Comparison of ENCODE assay signal across 33 cellular contexts in genomic region chr5:68129364-68129763, GRCh38.
"Had no signal": no experiment of that assay in that cellular context is flagged by ENCODE, and none has a peak within 500 bp of the region (broad histone marks: within the 10 kb centered on the region; RNA-seq: fewer than 3 reads in every experiment).

No MANE protein-coding gene starts in this region.

- H3K9ac ChIP-seq: KMS-11 had no signal

- H3K4me3 ChIP-seq: MG63 had no signal

- H3K27me3 ChIP-seq: MG63 had no signal

- H3K36me3 ChIP-seq: MG63 had no signal

- H3K9me3 ChIP-seq: MG63 had no signal

- H3K4me2 ChIP-seq: KMS-11 had no signal

- H3K27ac ChIP-seq: KMS-11 had no signal

- DNase-seq: Karpas-422, Kasumi-1, KG1, MG63, MM.1S, MV-4-11, NCI-H1048, NCI-H1092, NCI-H1092 treated with DMSO at 0.1 percent for 48 hours, NCI-H1105, NCI-H1105 treated with DMSO at 0.1 percent for 48 hours, NCI-H1417 treated with DMSO at 0.1 percent for 48 hours, NCI-H1436, NCI-H1436 treated with DMSO at 0.1 percent for 48 hours, NCI-H146, NCI-H1694, NCI-H1694 treated with DMSO at 0.1 percent for 48 hours, NCI-H187, NCI-H187 treated with DMSO at 0.1 percent for 48 hours, NCI-H1930, NCI-H2029, NCI-H2029 treated with DMSO at 0.1 percent for 48 hours, NCI-H2081, NCI-H2081 treated with DMSO at 0.1 percent for 48 hours, NCI-H2107, NCI-H2171, NCI-H2171 treated with DMSO at 0.1 percent for 48 hours, NCI-H2227 treated with DMSO at 0.1 percent for 48 hours, NCI-H226, NCI-H345, NCI-H446, NCI-H446 treated with DMSO at 0.1 percent for 48 hours had no signal
